Comparison of ENCODE assay signal across 1 cellular context in genomic region chr20:6863355-6863754, GRCh38.
TF ChIP-seq lines count a peak whose summit lies in the region.

No MANE protein-coding gene starts in this region.

TF ChIP-seq in GM12878, 131 proteins besides CTCF, POLR2A, EP300 and RAD21 (continued from another document):
- no peak for TF ChIP-seq IRF3 (IDR thresholded peaks at IDR 0.05)
- TF ChIP-seq REST (IDR thresholded peaks at IDR 0.05; ENCODE audit: low read depth, low read length), result no peak
- no peak for TF ChIP-seq MEF2B (IDR thresholded peaks at IDR 0.05; ENCODE audit: partially characterized antibody, poor library complexity, severe bottlenecking)
- TF ChIP-seq RBBP5 (conservative IDR thresholded peaks at IDR 0.05), result no peak
- TF ChIP-seq SREBF1 (IDR thresholded peaks at IDR 0.05; ENCODE audit: low read length), result no peak
- no peak for TF ChIP-seq POU2F2 (IDR thresholded peaks at IDR 0.05; ENCODE audit: borderline replicate concordance, low read depth, low read length)
- TF ChIP-seq, protein P1, sequence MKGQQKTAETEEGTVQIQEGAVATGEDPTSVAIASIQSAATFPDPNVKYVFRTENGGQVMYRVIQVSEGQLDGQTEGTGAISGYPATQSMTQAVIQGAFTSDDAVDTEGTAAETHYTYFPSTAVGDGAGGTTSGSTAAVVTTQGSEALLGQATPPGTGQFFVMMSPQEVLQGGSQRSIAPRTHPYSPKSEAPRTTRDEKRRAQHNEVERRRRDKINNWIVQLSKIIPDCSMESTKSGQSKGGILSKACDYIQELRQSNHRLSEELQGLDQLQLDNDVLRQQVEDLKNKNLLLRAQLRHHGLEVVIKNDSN (IDR thresholded peaks at IDR 0.05; ENCODE audit: borderline replicate concordance, extremely low read length, insufficient read depth, low read depth, low read length), result no peak
- no peak for TF ChIP-seq CBFB (IDR thresholded peaks at IDR 0.05; ENCODE audit: low read depth)
- TF ChIP-seq JUND (IDR thresholded peaks at IDR 0.05; ENCODE audit: low read depth, low read length), result no peak
- TF ChIP-seq STAT1 (conservative IDR thresholded peaks at IDR 0.05), result no peak
- no peak for TF ChIP-seq BRCA1 (IDR thresholded peaks at IDR 0.05; ENCODE audit: low read depth, low read length)
- no peak for TF ChIP-seq LARP7 (IDR thresholded peaks at IDR 0.05)
- TF ChIP-seq BHLHE40 (IDR thresholded peaks at IDR 0.05; ENCODE audit: borderline replicate concordance in 1 of 2, low read depth in 2 of 2, low read length in 1 of 2), result no peak
- TF ChIP-seq, protein P2, sequence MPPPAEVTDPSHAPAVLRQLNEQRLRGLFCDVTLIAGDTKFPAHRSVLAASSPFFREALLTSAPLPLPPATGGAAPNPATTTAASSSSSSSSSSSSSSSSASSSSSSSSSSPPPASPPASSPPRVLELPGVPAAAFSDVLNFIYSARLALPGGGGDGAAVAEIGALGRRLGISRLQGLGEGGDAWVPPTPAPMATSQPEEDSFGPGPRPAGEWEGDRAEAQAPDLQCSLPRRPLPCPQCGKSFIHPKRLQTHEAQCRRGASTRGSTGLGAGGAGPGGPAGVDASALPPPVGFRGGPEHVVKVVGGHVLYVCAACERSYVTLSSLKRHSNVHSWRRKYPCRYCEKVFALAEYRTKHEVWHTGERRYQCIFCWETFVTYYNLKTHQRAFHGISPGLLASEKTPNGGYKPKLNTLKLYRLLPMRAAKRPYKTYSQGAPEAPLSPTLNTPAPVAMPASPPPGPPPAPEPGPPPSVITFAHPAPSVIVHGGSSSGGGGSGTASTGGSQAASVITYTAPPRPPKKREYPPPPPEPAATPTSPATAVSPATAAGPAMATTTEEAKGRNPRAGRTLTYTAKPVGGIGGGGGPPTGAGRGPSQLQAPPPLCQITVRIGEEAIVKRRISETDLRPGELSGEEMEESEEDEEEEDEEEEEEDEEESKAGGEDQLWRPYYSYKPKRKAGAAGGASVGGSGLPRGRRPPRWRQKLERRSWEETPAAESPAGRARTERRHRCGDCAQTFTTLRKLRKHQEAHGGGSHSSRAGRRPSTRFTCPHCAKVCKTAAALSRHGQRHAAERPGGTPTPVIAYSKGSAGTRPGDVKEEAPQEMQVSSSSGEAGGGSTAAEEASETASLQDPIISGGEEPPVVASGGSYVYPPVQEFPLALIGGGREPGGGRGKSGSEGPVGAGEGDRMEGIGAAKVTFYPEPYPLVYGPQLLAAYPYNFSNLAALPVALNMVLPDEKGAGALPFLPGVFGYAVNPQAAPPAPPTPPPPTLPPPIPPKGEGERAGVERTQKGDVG (CRISPR knock-in tag; IDR thresholded peaks at IDR 0.05), result no peak
- no peak for TF ChIP-seq TCF12 (IDR thresholded peaks at IDR 0.05; ENCODE audit: low read depth, low read length)
